1 cellular context compared by ENCODE assay signal in genomic region chr3:184532940-184533732, GRCh38.
TF ChIP-seq lines count a peak whose summit lies in the region.

No MANE protein-coding gene starts in this region.

TF ChIP-seq in Ishikawa, 13 proteins besides CTCF, POLR2A, EP300 and RAD21 (continued from another document):
- peak; percentile 64 for TF ChIP-seq REST (IDR thresholded peaks at IDR 0.05; ENCODE audit: low read depth)
- TF ChIP-seq CEBPB (IDR thresholded peaks at IDR 0.05), result no peak
